1 cellular context compared by ENCODE assay signal in genomic region chr10:122264442-122264841, GRCh38.
TF ChIP-seq lines count a peak whose summit lies in the region.

No MANE protein-coding gene starts in this region.

TF ChIP-seq in HepG2, 621 proteins besides CTCF, POLR2A, EP300 and RAD21 (continued from another document):
- TF ChIP-seq ZNF784 (CRISPR knock-in tag; IDR thresholded peaks at IDR 0.05; ENCODE audit: borderline replicate concordance): no peak
- no peak for TF ChIP-seq ZFP37 (CRISPR knock-in tag; IDR thresholded peaks at IDR 0.05; ENCODE audit: borderline replicate concordance)
- TF ChIP-seq ZNF609 (CRISPR knock-in tag; IDR thresholded peaks at IDR 0.05; ENCODE audit: borderline replicate concordance): no peak
- no peak for TF ChIP-seq ZNF720 (CRISPR knock-in tag; IDR thresholded peaks at IDR 0.05)
- no peak for TF ChIP-seq TEF (CRISPR knock-in tag; IDR thresholded peaks at IDR 0.05)
- TF ChIP-seq DMTF1 (CRISPR knock-in tag; IDR thresholded peaks at IDR 0.05): no peak
